In genomic region chr10:71933651-71934050, GRCh38 we compare ENCODE assay signal across 12 cellular contexts. TPM values are rescaled to one million over a fixed set of nuclear protein-coding genes. Genes with fewer than 3 reads are reported as not detected.
A peak's percentile ranks its signal among the peaks of the same experiment; 100 is the strongest.
DNase-seq lines count a peak whose midpoint lies in the region; ATAC-seq and TF ChIP-seq lines count a peak whose summit lies in the region.
"Had no signal": no experiment of that assay in that cellular context is flagged by ENCODE, and none has a peak within 500 bp of the region (broad histone marks: within the 10 kb centered on the region; RNA-seq: fewer than 3 reads in every experiment).

No MANE protein-coding gene starts in this region.

- H3K27me3 Mint-ChIP-seq in activated T-cell treated with anti-CD3 and anti-CD28 coated beads, Interleukin-2, amount 50 U/mL, for 72 hours (ENCODE audit: low read depth), result peaks cover 5% of the 10 kb centered on the region

- H3K4me3 Mint-ChIP-seq in activated T-cell treated with anti-CD3 and anti-CD28 coated beads, Interleukin-2, amount 50 U/mL, for 72 hours, result peak overlapping the region; percentile 58 to 70

- intact Hi-C loops in ascending aorta (cut with DNase I) (no loop called here), testis (cut with DNase I; ENCODE audit: low total_unique reads) (no loop called here)

- no peaks in the 10 kb centered on the region for H3K27me3 ChIP-seq in ascending aorta
- no peaks in the 10 kb centered on the region for H3K27me3 ChIP-seq in testis
- H3K27me3 ChIP-seq: upper lobe of right lung had no signal

- WGBS in testis, 2 donors, result 96 to 100% methylated on average over 1 of the region's 1 CpG

- H3K36me3 ChIP-seq in ascending aorta (no peaks in the 10 kb centered on the region), testis (ENCODE audit: low read depth, missing control alignments) (no peaks in the 10 kb centered on the region)
- H3K36me3 ChIP-seq: upper lobe of right lung had no signal

- H3K4me3 ChIP-seq in ascending aorta, result no peak overlapping the region
- H3K4me3 ChIP-seq in testis, result no peak overlapping the region
- H3K4me3 ChIP-seq: upper lobe of right lung had no signal

- peaks cover 32% of the 10 kb centered on the region for H3K4me1 Mint-ChIP-seq in activated T-cell treated with anti-CD3 and anti-CD28 coated beads, Interleukin-2, amount 50 U/mL, for 72 hours (ENCODE audit: low read depth)

- no peak overlapping the region for H3K27ac Mint-ChIP-seq in activated T-cell treated with anti-CD3 and anti-CD28 coated beads, Interleukin-2, amount 50 U/mL, for 72 hours

- ATAC-seq in activated T-cell treated with anti-CD3 and anti-CD28 coated beads, Interleukin-2, amount 50 U/mL, for 72 hours (replicated peaks in 1 of 2), result peak; percentile 91 to 96
- peak; percentile 97 for ATAC-seq in stimulated activated naive CD8-positive, alpha-beta T cell treated with anti-CD3 and anti-CD28 coated beads, Interleukin-15, Interleukin-2, amounts not matched to agents 100 U/mL and 50 U/mL, for 24 hours
- ATAC-seq: left ventricle myocardium superior, upper lobe of right lung had no signal

- DNase-seq in activated CD4-positive, alpha-beta T cell treated with anti-CD3 and anti-CD28 coated beads for 24 hours (ENCODE audit: low read depth in 2 of 2), result peak; percentile 27 to 38
- DNase-seq in activated CD4-positive, alpha-beta T cell treated with anti-CD3 and anti-CD28 coated beads for 1 hour, result no peak
- peak; percentile 61 to 68 for DNase-seq in activated T-cell treated with anti-CD3 and anti-CD28 coated beads, Interleukin-2, amount 50 U/mL, for 72 hours
- DNase-seq in stimulated activated CD4-positive, alpha-beta T cell treated with anti-CD3 and anti-CD28 coated beads, Interleukin-1b, Interleukin-23, amount 100 ng/mL, for 4 hours (ENCODE audit: low read depth in 2 of 2), result peak; percentile 22 to 26
- peak; percentile 66 for DNase-seq in stimulated activated naive CD8-positive, alpha-beta T cell treated with anti-CD3 and anti-CD28 coated beads, Interleukin-15, Interleukin-2, amounts not matched to agents 100 U/mL and 50 U/mL, for 24 hours
- DNase-seq in ascending aorta (ENCODE audit: low spot score in 2 of 2), result no peak
- no peak for DNase-seq in testis
- no peak for DNase-seq in SW 1271 (lab: John Stamatoyannopoulos, UW)
- DNase-seq: head of caudate nucleus, left ventricle myocardium superior, NCI-H526 treated with DMSO at 0.1 percent for 48 hours, upper lobe of right lung had no signal

- H3K27ac ChIP-seq in ascending aorta, result no peak overlapping the region
- no peak overlapping the region for H3K27ac ChIP-seq in testis
- H3K27ac ChIP-seq: upper lobe of right lung had no signal

- peaks cover 0 to 6% of the 10 kb centered on the region in 2 donors for H3K9me3 ChIP-seq in ascending aorta
- H3K9me3 ChIP-seq in testis, result no peaks in the 10 kb centered on the region
- H3K9me3 ChIP-seq: upper lobe of right lung had no signal

- peaks cover 9 to 11% of the 10 kb centered on the region in 2 donors for H3K9me3 Mint-ChIP-seq in activated T-cell treated with anti-CD3 and anti-CD28 coated beads, Interleukin-2, amount 50 U/mL, for 72 hours

- no peak for TF ChIP-seq POLR2A in testis (IDR thresholded peaks at IDR 0.05)

- TF ChIP-seq CTCF in ascending aorta (IDR thresholded peaks at IDR 0.05) (no peak), testis (IDR thresholded peaks at IDR 0.05) (no peak)

- H3K4me1 ChIP-seq in ascending aorta, result no peaks in the 10 kb centered on the region
- no peaks in the 10 kb centered on the region for H3K4me1 ChIP-seq in testis
- H3K4me1 ChIP-seq: upper lobe of right lung had no signal

- peaks cover 10 to 16% of the 10 kb centered on the region in 2 donors for H3K36me3 Mint-ChIP-seq in activated T-cell treated with anti-CD3 and anti-CD28 coated beads, Interleukin-2, amount 50 U/mL, for 72 hours (ENCODE audit: insufficient read depth in 2 of 2)

RNA-seq across cellular contexts. Expression of gene CHST3, which starts 30.5 kb away (rescaled TPM):
- under 1 TPM; 0.16 to 0.38 TPM for total RNA-seq in activated T-cell treated with anti-CD3 and anti-CD28 coated beads, Interleukin-2, amount 50 U/mL, for 72 hours
- total RNA-seq in ascending aorta (41.4 TPM), testis (100 to 1,000 TPM; 107 to 218 TPM)
- 55.3 TPM for polyA plus RNA-seq in testis (ENCODE audit: insufficient read depth, low read depth, low replicate concordance)

Comparison
In these comparisons a context has a peak if more than half of its experiments do, and no peak if none do; other contexts are left out.
1. DNase-seq: peak in activated CD4-positive, alpha-beta T cell treated with anti-CD3 and anti-CD28 coated beads for 24 hours (2 of 2), activated T-cell treated with anti-CD3 and anti-CD28 coated beads, Interleukin-2, amount 50 U/mL, for 72 hours (2 of 2), stimulated activated CD4-positive, alpha-beta T cell treated with anti-CD3 and anti-CD28 coated beads, Interleukin-1b, Interleukin-23, amount 100 ng/mL, for 4 hours (2 of 2) and stimulated activated naive CD8-positive, alpha-beta T cell treated with anti-CD3 and anti-CD28 coated beads, Interleukin-15, Interleukin-2, amounts not matched to agents 100 U/mL and 50 U/mL, for 24 hours (single experiment); none in activated CD4-positive, alpha-beta T cell treated with anti-CD3 and anti-CD28 coated beads for 1 hour (single experiment), ascending aorta (0 of 2), testis (single experiment) and SW 1271 (0 of 2).
2. RNA of gene CHST3, which starts 30.5 kb away (total RNA-seq): 107 to 218 TPM in testis and 41.4 TPM in ascending aorta (single experiment); 0.16 to 0.38 TPM in activated T-cell treated with anti-CD3 and anti-CD28 coated beads, Interleukin-2, amount 50 U/mL, for 72 hours; every median in the first group is over 10 times any median in the second.